ENCODE assay signal across 19 cellular contexts in genomic region chr10:98365698-98366530, GRCh38. TPM values are rescaled to one million over a fixed set of nuclear protein-coding genes. Genes with fewer than 3 reads are reported as not detected.
DNase-seq lines count a peak whose midpoint lies in the region; ATAC-seq and TF ChIP-seq lines count a peak whose summit lies in the region.
"Had no signal": no experiment of that assay in that cellular context is flagged by ENCODE, and none has a peak within 500 bp of the region (broad histone marks: within the 10 kb centered on the region; RNA-seq: fewer than 3 reads in every experiment).

No MANE protein-coding gene starts in this region.

- peak overlapping the region; percentile 95; the same call in 1 of the 2 replicates for H3K27ac ChIP-seq in VCaP

- H3K27me3 Mint-ChIP-seq in Calu3 (ENCODE audit: unreplicated experiment) (no peaks in the 10 kb centered on the region), progenitor cell of endocrine pancreas (peaks cover 18% of the 10 kb centered on the region)
- H3K27me3 Mint-ChIP-seq in activated T-helper 17 cell treated with anti-CD3 and anti-CD28 coated beads, Interleukin-2, amount 50 U/mL, for 72 hours, result peaks cover 4% of the 10 kb centered on the region

- intact Hi-C loops in Calu3 (cut with micrococcal nuclease; ENCODE audit: unreplicated experiment), result no loop called here

- H3K27ac Mint-ChIP-seq in Calu3 (ENCODE audit: unreplicated experiment) (peak overlapping the region; percentile 18), progenitor cell of endocrine pancreas (peak overlapping the region; percentile 17)
- H3K27ac Mint-ChIP-seq in activated T-helper 17 cell treated with anti-CD3 and anti-CD28 coated beads, Interleukin-2, amount 50 U/mL, for 72 hours, result no peak overlapping the region

- BruUV-seq in Calu3 (replicated peaks; lab: Mats Ljungman, UMichigan), result no TSS peak

- H3K4me1 Mint-ChIP-seq in Calu3 (ENCODE audit: low read depth, unreplicated experiment), result peaks cover 36% of the 10 kb centered on the region
- peaks cover 14% of the 10 kb centered on the region for H3K4me1 Mint-ChIP-seq in progenitor cell of endocrine pancreas (ENCODE audit: low read depth)
- H3K4me1 Mint-ChIP-seq in activated T-helper 17 cell treated with anti-CD3 and anti-CD28 coated beads, Interleukin-2, amount 50 U/mL, for 72 hours, result peaks cover 5% of the 10 kb centered on the region

- H3K9me3 Mint-ChIP-seq in Calu3 (ENCODE audit: low read depth, unreplicated experiment) (no peaks in the 10 kb centered on the region), progenitor cell of endocrine pancreas (ENCODE audit: low read depth) (no peaks in the 10 kb centered on the region)
- H3K9me3 Mint-ChIP-seq in activated T-helper 17 cell treated with anti-CD3 and anti-CD28 coated beads, Interleukin-2, amount 50 U/mL, for 72 hours, result no peaks in the 10 kb centered on the region

- CTCF ChIA-PET in Calu3 (lab: Charles Lee), result no interaction called here

- no peak for ATAC-seq in activated T-helper 17 cell treated with anti-CD3 and anti-CD28 coated beads, Interleukin-2, amount 50 U/mL, for 72 hours (replicated peaks)
- ATAC-seq: HCT116, K562 had no signal

- H3K4me3 Mint-ChIP-seq in Calu3 (ENCODE audit: low read depth, unreplicated experiment) (no peak overlapping the region), progenitor cell of endocrine pancreas (ENCODE audit: low read depth) (no peak overlapping the region)
- no peak overlapping the region for H3K4me3 Mint-ChIP-seq in activated T-helper 17 cell treated with anti-CD3 and anti-CD28 coated beads, Interleukin-2, amount 50 U/mL, for 72 hours

- peak; percentile 71 for DNase-seq in Calu3
- peak; percentile 96 for DNase-seq in foreskin melanocyte
- no peak for DNase-seq in progenitor cell of endocrine pancreas (ENCODE audit: low spot score, unreplicated experiment)
- DNase-seq in NCI-H345 treated with DMSO at 0.1 percent for 48 hours (lab: John Stamatoyannopoulos, UW; ENCODE audit: unreplicated experiment), result no peak
- DNase-seq in NCI-H2171 (lab: John Stamatoyannopoulos, UW), result no peak
- DNase-seq in KG1 (lab: John Stamatoyannopoulos, UW), result no peak
- DNase-seq: C1 segment of cervical spinal cord; DMS53; NCI-H1048; NCI-H1694; NCI-H2107; NCI-H345; NCI-H69; NK-92 treated with Interleukin-12 subunit alpha and Interleukin-12 subunit beta, amount 100 ng/mL, for 24 hours; OCI-M1 had no signal

- no peak for TF ChIP-seq CTCF in Calu3 (IDR thresholded peaks at IDR 0.05; ENCODE audit: unreplicated experiment)
- no peak for TF ChIP-seq CTCF in VCaP (conservative IDR thresholded peaks at IDR 0.05)
- TF ChIP-seq CTCF in progenitor cell of endocrine pancreas (IDR thresholded peaks at IDR 0.05; ENCODE audit: unreplicated experiment), result no peak

- no peaks in the 10 kb centered on the region for H3K36me3 Mint-ChIP-seq in Calu3 (ENCODE audit: insufficient read depth, unreplicated experiment)
- no peaks in the 10 kb centered on the region for H3K36me3 Mint-ChIP-seq in progenitor cell of endocrine pancreas (ENCODE audit: insufficient read depth)
- no peaks in the 10 kb centered on the region for H3K36me3 Mint-ChIP-seq in activated T-helper 17 cell treated with anti-CD3 and anti-CD28 coated beads, Interleukin-2, amount 50 U/mL, for 72 hours (ENCODE audit: low read depth)

RNA-seq across cellular contexts. Expression of gene PYROXD2, which starts 49.1 kb away (rescaled TPM):
- total RNA-seq in Calu3 (2022) (7.0 and 10.1 TPM in 2 replicates), progenitor cell of endocrine pancreas (13.3 and 15.8 TPM in 2 replicates)
- total RNA-seq in activated T-helper 17 cell treated with anti-CD3 and anti-CD28 coated beads, Interleukin-2, amount 50 U/mL, for 72 hours, result 1 to 10 TPM; 5.1 to 7.0 TPM

Comparison
In these comparisons a context has a peak if more than half of its experiments do, and no peak if none do; other contexts are left out.
1. DNase-seq: peak in Calu3 (single experiment) and foreskin melanocyte (single experiment); none in progenitor cell of endocrine pancreas (single experiment), NCI-H345 treated with DMSO at 0.1 percent for 48 hours (single experiment), NCI-H2171 (single experiment) and KG1 (single experiment).